Comparison of ENCODE assay signal across 16 cellular contexts in the genomic region with DNA sequence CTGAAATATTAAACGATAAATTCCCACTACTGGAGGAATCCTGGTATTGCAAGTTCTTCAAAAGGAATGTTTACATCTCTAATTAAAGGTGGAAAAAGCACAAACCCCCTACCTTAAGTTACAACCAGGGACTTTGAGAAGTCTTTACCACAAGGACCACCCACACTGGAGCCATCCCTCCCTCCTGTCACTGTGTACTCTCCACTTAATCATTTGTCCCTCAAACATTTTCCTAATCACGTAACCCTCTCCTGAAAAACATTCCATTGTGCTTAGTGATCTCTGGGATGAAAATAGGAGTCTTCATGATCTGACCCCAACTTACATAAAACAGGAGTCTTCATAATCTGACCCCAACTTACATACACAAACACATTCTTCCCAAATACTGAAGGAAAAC.
DNase-seq lines count a peak whose midpoint lies in the region; ATAC-seq, FAIRE-seq and TF ChIP-seq lines count a peak whose summit lies in the region.
"Had no signal": no experiment of that assay in that cellular context is flagged by ENCODE, and none has a peak within 500 bp of the region (broad histone marks: within the 10 kb centered on the region; RNA-seq: fewer than 3 reads in every experiment).

No MANE protein-coding gene starts in this region.

- peak overlapping the region; percentile 15 for H2AFZ ChIP-seq in HepG2 (ENCODE audit: low read length)
- no peak overlapping the region for H2AFZ ChIP-seq in PC-3 (ENCODE audit: low read length)

- no peaks in the 10 kb centered on the region for H3K36me3 Mint-ChIP-seq in glutamatergic neuron (ENCODE audit: unreplicated experiment)

- H3K9me3 Mint-ChIP-seq in glutamatergic neuron (ENCODE audit: unreplicated experiment), result no peaks in the 10 kb centered on the region
- H3K9me3 Mint-ChIP-seq: CD4-positive, alpha-beta T cell had no signal

- DNase-seq in HepG2 (ENCODE audit: low spot score) (peak; percentile 2), right lobe of liver (no peak), PC-3 (peak; percentile 27), glutamatergic neuron (no peak), globus pallidus (ENCODE audit: low spot score) (no peak), NCI-H1694 treated with DMSO at 0.1 percent for 48 hours (lab: John Stamatoyannopoulos, UW) (no peak), AG08395 (ENCODE audit: low spot score) (no peak)
- DNase-seq: BE2C; Caco-2; CD4-positive, alpha-beta T cell; NCI-H1105 treated with DMSO at 0.1 percent for 48 hours; NCI-H187; NCI-H526 had no signal

- H4K20me1 ChIP-seq in HepG2 (ENCODE audit: insufficient read depth, low read length) (no peaks in the 10 kb centered on the region), PC-3 (ENCODE audit: low read length) (no peaks in the 10 kb centered on the region)

- no peak for TF ChIP-seq CTCF in HepG2 (CRISPR knock-in tag; IDR thresholded peaks at IDR 0.05)
- no peak for TF ChIP-seq CTCF in right lobe of liver (IDR thresholded peaks at IDR 0.05)
- TF ChIP-seq CTCF in PC-3 (conservative IDR thresholded peaks at IDR 0.05; ENCODE audit: low read depth, low read length), result 0 out of 2 replicates have a peak, but pooled peaks have one; percentile 21
- TF ChIP-seq CTCF in glutamatergic neuron (IDR thresholded peaks at IDR 0.05; ENCODE audit: partially characterized antibody, unreplicated experiment), result peak; percentile 23

- H3K9me2 ChIP-seq in PC-3 (replicated peaks; ENCODE audit: low read length), result no peaks in the 10 kb centered on the region

- no peak overlapping the region for H3K27ac Mint-ChIP-seq in glutamatergic neuron (ENCODE audit: unreplicated experiment)
- H3K27ac Mint-ChIP-seq: CD4-positive, alpha-beta T cell had no signal

- POLR2A ChIA-PET in HepG2 (lab: Yijun Ruan, JAX), result no interaction called here
- POLR2A ChIA-PET in PC-3 (lab: Charles Lee; ENCODE audit: unreplicated experiment), result no interaction called here

- TF ChIP-seq RAD21 in HepG2 (CRISPR knock-in tag; IDR thresholded peaks at IDR 0.05), result no peak

- ATAC-seq in HepG2 (no peak), right lobe of liver (no peak), PC-3 (no peak), GM18907 (IDR thresholded peaks at IDR 0.05; ENCODE audit: unreplicated experiment) (no peak)
- ATAC-seq: K562 had no signal

- FAIRE-seq in HepG2 (lab: Jason Lieb, UNC), result peak; percentile 15
- FAIRE-seq: K562 had no signal

- no TSS peak for BruUV-seq in HepG2 (replicated peaks; lab: Mats Ljungman, UMichigan)
- no TSS peak for BruUV-seq in PC-3 (replicated peaks; lab: Mats Ljungman, UMichigan)

- no peak overlapping the region for H3K4me3 Mint-ChIP-seq in glutamatergic neuron (ENCODE audit: unreplicated experiment)
- H3K4me3 Mint-ChIP-seq: CD4-positive, alpha-beta T cell had no signal

- H3K4me2 ChIP-seq in HepG2 (ENCODE audit: low read depth, low read length) (no peak overlapping the region), PC-3 (ENCODE audit: low read length) (no peak overlapping the region)

- TF ChIP-seq POLR2A in HepG2 (IDR thresholded peaks at IDR 0.05; ENCODE audit: insufficient read depth in 1 of 2, low read depth in 2 of 2, low read length in 2 of 2) (no peak), right lobe of liver (IDR thresholded peaks at IDR 0.05) (no peak)

- H3K9me3 ChIP-seq in HepG2 (ENCODE audit: low read length) (no peaks in the 10 kb centered on the region), right lobe of liver (no peaks in the 10 kb centered on the region), PC-3 (ENCODE audit: low read length) (no peaks in the 10 kb centered on the region)
- H3K9me3 ChIP-seq: BE2C, Caco-2 had no signal

- H3K4me1 ChIP-seq in HepG2 (ENCODE audit: insufficient read depth, low read length) (no peaks in the 10 kb centered on the region), right lobe of liver (no peaks in the 10 kb centered on the region), PC-3 (ENCODE audit: insufficient read depth, low read length) (no peaks in the 10 kb centered on the region)
- H3K4me1 ChIP-seq: BE2C, Caco-2 had no signal

- H3K27me3 Mint-ChIP-seq in glutamatergic neuron (ENCODE audit: unreplicated experiment), result no peaks in the 10 kb centered on the region

- CTCF ChIA-PET in HepG2 (lab: Yijun Ruan, JAX; ENCODE audit: low intra/inter-chr PET ratio, low total read pairs) (no interaction called here), PC-3 (lab: Charles Lee) (no interaction called here)

- H3K4me3 ChIP-seq in HepG2 (replicated peaks in 1 of 3; ENCODE audit: insufficient read depth in 1 of 3, low read depth in 2 of 3, low read length in 3 of 3) (no peak overlapping the region), right lobe of liver (no peak overlapping the region), PC-3 (ENCODE audit: low read length) (no peak overlapping the region)
- H3K4me3 ChIP-seq: K562 had no signal

- H3K27ac ChIP-seq in HepG2 (ENCODE audit: extremely low read length, insufficient read depth, low read length) (no peak overlapping the region), right lobe of liver (no peak overlapping the region), PC-3 (ENCODE audit: low read length) (no peak overlapping the region)
- H3K27ac ChIP-seq: HL-60 had no signal

- intact Hi-C loops in HepG2 (cut with micrococcal nuclease; ENCODE audit: unreplicated experiment) (no loop called here), right lobe of liver (cut with DNase I) (no loop called here), PC-3 (cut with micrococcal nuclease) (no loop called here)

- no peaks in the 10 kb centered on the region for H3K4me1 Mint-ChIP-seq in glutamatergic neuron (ENCODE audit: low read depth, unreplicated experiment)

- no peak for TF ChIP-seq EP300 in HepG2 (IDR thresholded peaks at IDR 0.05; ENCODE audit: low read depth in 2 of 2, low read length in 2 of 2)
- TF ChIP-seq EP300 in HepG2 (CRISPR knock-in tag; IDR thresholded peaks at IDR 0.05; ENCODE audit: borderline replicate concordance), result no peak

- WGBS in HepG2 (ENCODE audit: low lambda C conversion rate), result 8% methylated on average over 2 of the region's 2 CpGs
- WGBS in right lobe of liver (ENCODE audit: insufficient coverage, low coverage, low lambda C conversion rate, missing lambda C conversion rate), result 79% methylated on average over 2 of the region's 2 CpGs

- H3K27me3 ChIP-seq in HepG2 (ENCODE audit: control insufficient read depth in 1 of 2, insufficient read depth in 2 of 2, low read length in 2 of 2) (no peaks in the 10 kb centered on the region), right lobe of liver (no peaks in the 10 kb centered on the region), PC-3 (ENCODE audit: low read length) (no peaks in the 10 kb centered on the region)
- H3K27me3 ChIP-seq: BE2C had no signal

- H3K9ac ChIP-seq in HepG2 (ENCODE audit: insufficient read depth, low read depth, low read length) (no peak overlapping the region), PC-3 (ENCODE audit: low read length) (no peak overlapping the region)

- in situ Hi-C loops in HepG2 (cut with HindIII; ENCODE audit: extremely low pct_ligation_motif_present, low pct_unique_long_range_greater_than_20kb), result no loop called here

- H3F3A ChIP-seq in PC-3 (ENCODE audit: low read length, unreplicated experiment), result no peaks in the 10 kb centered on the region

- no peaks in the 10 kb centered on the region for H3K79me2 ChIP-seq in HepG2 (ENCODE audit: insufficient read depth, low read length)
- H3K79me2 ChIP-seq in PC-3 (ENCODE audit: low read length), result no peaks in the 10 kb centered on the region

- H3K36me3 ChIP-seq in HepG2 (replicated peaks in 1 of 2; ENCODE audit: control insufficient read depth in 1 of 2, insufficient read depth in 2 of 2, low read length in 2 of 2), result no peaks in the 10 kb centered on the region
- H3K36me3 ChIP-seq in right lobe of liver, result no peaks in the 10 kb centered on the region
- H3K36me3 ChIP-seq in PC-3 (ENCODE audit: low read depth, low read length), result no peaks in the 10 kb centered on the region
- H3K36me3 ChIP-seq: BE2C had no signal

TF ChIP-seq in HepG2, 621 proteins besides CTCF, POLR2A, EP300 and RAD21 (continues in another document):
- TF ChIP-seq YY1 (IDR thresholded peaks at IDR 0.05; ENCODE audit: insufficient read depth, insufficient replicate concordance, low read depth, low read length) (no peak), RCOR2 (CRISPR knock-in tag; IDR thresholded peaks at IDR 0.05) (no peak), ZNF451 (CRISPR knock-in tag; IDR thresholded peaks at IDR 0.05) (no peak)
- TF ChIP-seq, protein P1, sequence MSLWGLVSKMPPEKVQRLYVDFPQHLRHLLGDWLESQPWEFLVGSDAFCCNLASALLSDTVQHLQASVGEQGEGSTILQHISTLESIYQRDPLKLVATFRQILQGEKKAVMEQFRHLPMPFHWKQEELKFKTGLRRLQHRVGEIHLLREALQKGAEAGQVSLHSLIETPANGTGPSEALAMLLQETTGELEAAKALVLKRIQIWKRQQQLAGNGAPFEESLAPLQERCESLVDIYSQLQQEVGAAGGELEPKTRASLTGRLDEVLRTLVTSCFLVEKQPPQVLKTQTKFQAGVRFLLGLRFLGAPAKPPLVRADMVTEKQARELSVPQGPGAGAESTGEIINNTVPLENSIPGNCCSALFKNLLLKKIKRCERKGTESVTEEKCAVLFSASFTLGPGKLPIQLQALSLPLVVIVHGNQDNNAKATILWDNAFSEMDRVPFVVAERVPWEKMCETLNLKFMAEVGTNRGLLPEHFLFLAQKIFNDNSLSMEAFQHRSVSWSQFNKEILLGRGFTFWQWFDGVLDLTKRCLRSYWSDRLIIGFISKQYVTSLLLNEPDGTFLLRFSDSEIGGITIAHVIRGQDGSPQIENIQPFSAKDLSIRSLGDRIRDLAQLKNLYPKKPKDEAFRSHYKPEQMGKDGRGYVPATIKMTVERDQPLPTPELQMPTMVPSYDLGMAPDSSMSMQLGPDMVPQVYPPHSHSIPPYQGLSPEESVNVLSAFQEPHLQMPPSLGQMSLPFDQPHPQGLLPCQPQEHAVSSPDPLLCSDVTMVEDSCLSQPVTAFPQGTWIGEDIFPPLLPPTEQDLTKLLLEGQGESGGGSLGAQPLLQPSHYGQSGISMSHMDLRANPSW (CRISPR knock-in tag; IDR thresholded peaks at IDR 0.05; ENCODE audit: borderline replicate concordance), result no peak
- TF ChIP-seq, protein P2, sequence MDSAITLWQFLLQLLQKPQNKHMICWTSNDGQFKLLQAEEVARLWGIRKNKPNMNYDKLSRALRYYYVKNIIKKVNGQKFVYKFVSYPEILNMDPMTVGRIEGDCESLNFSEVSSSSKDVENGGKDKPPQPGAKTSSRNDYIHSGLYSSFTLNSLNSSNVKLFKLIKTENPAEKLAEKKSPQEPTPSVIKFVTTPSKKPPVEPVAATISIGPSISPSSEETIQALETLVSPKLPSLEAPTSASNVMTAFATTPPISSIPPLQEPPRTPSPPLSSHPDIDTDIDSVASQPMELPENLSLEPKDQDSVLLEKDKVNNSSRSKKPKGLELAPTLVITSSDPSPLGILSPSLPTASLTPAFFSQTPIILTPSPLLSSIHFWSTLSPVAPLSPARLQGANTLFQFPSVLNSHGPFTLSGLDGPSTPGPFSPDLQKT (CRISPR knock-in tag; IDR thresholded peaks at IDR 0.05; ENCODE audit: borderline replicate concordance), result no peak

Comparison
In these comparisons a context has a peak if more than half of its experiments do, and no peak if none do; other contexts are left out.
1. DNase-seq: peak in HepG2 (single experiment) and PC-3 (single experiment); none in right lobe of liver (0 of 3), glutamatergic neuron (single experiment), globus pallidus (single experiment), NCI-H1694 treated with DMSO at 0.1 percent for 48 hours (single experiment) and AG08395 (single experiment).
2. CTCF ChIP-seq: peak in PC-3 (single experiment) and glutamatergic neuron (single experiment); none in HepG2 (single experiment) and right lobe of liver (0 of 4).